In genomic region chr5:131679911-131680310, GRCh38 we compare ENCODE assay signal across 1 cellular context.
A peak's percentile ranks its signal among the peaks of the same experiment; 100 is the strongest.
TF ChIP-seq lines count a peak whose summit lies in the region.

No MANE protein-coding gene starts in this region.

TF ChIP-seq in K562, 482 proteins besides CTCF, POLR2A, EP300 and RAD21:
- TF ChIP-seq CEBPG (CRISPR knock-in tag; IDR thresholded peaks at IDR 0.05) (0 out of 2 replicates have a peak, but pooled peaks have one; percentile 34), CEBPG (tag; conservative IDR thresholded peaks at IDR 0.05 in 1 of 2, IDR thresholded peaks at IDR 0.05 in 1 of 2) (peak; percentile 93 to 96), SETDB1 (IDR thresholded peaks at IDR 0.05; ENCODE audit: low read length) (no peak), FOXO4 (CRISPR knock-in tag; IDR thresholded peaks at IDR 0.05) (no peak), KDM1A (IDR thresholded peaks at IDR 0.05) (peak in 1 of 2 experiments; percentile 25; a peak in 1 of 4 replicates), MEIS2 (IDR thresholded peaks at IDR 0.05; ENCODE audit: partially characterized antibody) (peak; percentile 41), FOSL1 (tag; conservative IDR thresholded peaks at IDR 0.05) (peak; percentile 46), CEBPB (tag; IDR thresholded peaks at IDR 0.05) (peak; percentile 87)
